In genomic region chr1:88985692-88986091, GRCh38 we compare ENCODE assay signal across 9 cellular contexts. TPM values are rescaled to one million over a fixed set of nuclear protein-coding genes. Genes with fewer than 3 reads are reported as not detected.
DNase-seq lines count a peak whose midpoint lies in the region; ATAC-seq and TF ChIP-seq lines count a peak whose summit lies in the region.
"Had no signal": no experiment of that assay in that cellular context is flagged by ENCODE, and none has a peak within 500 bp of the region (broad histone marks: within the 10 kb centered on the region; RNA-seq: fewer than 3 reads in every experiment).

No MANE protein-coding gene starts in this region.

- peaks cover 94% of the 10 kb centered on the region for H3K36me3 Mint-ChIP-seq in brain
- peaks cover 29% of the 10 kb centered on the region for H3K36me3 Mint-ChIP-seq in mesothelial cell of epicardium

- H3K4me1 Mint-ChIP-seq in brain (peaks cover 78% of the 10 kb centered on the region), mesothelial cell of epicardium (peaks cover 71% of the 10 kb centered on the region)

- no peak overlapping the region for H3K4me3 ChIP-seq in heart left ventricle
- no peak overlapping the region for H3K4me3 ChIP-seq in upper lobe of right lung
- H3K4me3 ChIP-seq: BLaER1 treated with 17β-estradiol and CSF1 and Interleukin-3, amounts not matched to agents 10 nM and 100 nM had no signal

- intact Hi-C loops in heart left ventricle (cut with DNase I): no loop called here
- intact Hi-C loops in Right ventricle myocardium superior (cut with DNase I): no loop called here
- intact Hi-C loops in upper lobe of right lung (cut with DNase I): no loop called here

- DNase-seq in heart left ventricle (no peak), Right ventricle myocardium superior (no peak), mesothelial cell of epicardium (ENCODE audit: low spot score in 2 of 2, unreplicated experiment in 2 of 2) (no peak), upper lobe of right lung (no peak), left lobe of liver (ENCODE audit: low spot score) (no peak), GM19240 (ENCODE audit: insufficient read length, low spot score) (no peak)
- DNase-seq in effector CD8-positive, alpha-beta T cell (lab: John Stamatoyannopoulos, UW): no peak

- no peaks in the 10 kb centered on the region for H3K9me3 ChIP-seq in heart left ventricle
- H3K9me3 ChIP-seq in upper lobe of right lung: no peaks in the 10 kb centered on the region

- H3K4me1 ChIP-seq in heart left ventricle (peaks cover 0 to 73% (median 30%) of the 10 kb centered on the region in 12 donors), upper lobe of right lung (peaks cover 40% of the 10 kb centered on the region)

- H3K4me3 Mint-ChIP-seq in brain (peak overlapping the region in 1 of 5 experiments; percentile 19), mesothelial cell of epicardium (no peak overlapping the region)

- H3K27me3 ChIP-seq in heart left ventricle: no peaks in the 10 kb centered on the region
- H3K27me3 ChIP-seq in upper lobe of right lung: no peaks in the 10 kb centered on the region
- H3K27me3 ChIP-seq: BLaER1 treated with 17β-estradiol and CSF1 and Interleukin-3, amounts not matched to agents 10 nM and 100 nM had no signal

- H3K27ac ChIP-seq in heart left ventricle (peak overlapping the region in 9 of 12 donors; percentile 3 to 61 (median 55)), upper lobe of right lung (peak overlapping the region; percentile 39)

- H3K27ac Mint-ChIP-seq in brain (peak overlapping the region in 4 of 5 experiments; percentile 26 to 93 (median 62)), mesothelial cell of epicardium (peak overlapping the region; percentile 81)

- no peak for TF ChIP-seq POLR2A in heart left ventricle (IDR thresholded peaks at IDR 0.05)

- no peak for ATAC-seq in heart left ventricle
- ATAC-seq in Right ventricle myocardium superior (ENCODE audit: poor library complexity): no peak
- ATAC-seq in upper lobe of right lung: no peak
- ATAC-seq in left lobe of liver: no peak

- H3K27me3 Mint-ChIP-seq in brain (peaks cover 3% of the 10 kb centered on the region), mesothelial cell of epicardium (ENCODE audit: low read depth) (no peaks in the 10 kb centered on the region)

- H3K36me3 ChIP-seq in heart left ventricle: peaks cover 0 to 49% (median 38%) of the 10 kb centered on the region in 9 donors
- H3K36me3 ChIP-seq in upper lobe of right lung: peaks cover 26% of the 10 kb centered on the region

- H3K9me3 Mint-ChIP-seq in brain (peaks cover 5 to 20% (median 7%) of the 10 kb centered on the region in 5 experiments), mesothelial cell of epicardium (no peaks in the 10 kb centered on the region)

- TF ChIP-seq CTCF in heart left ventricle (IDR thresholded peaks at IDR 0.05) (no peak), brain (conservative IDR thresholded peaks at IDR 0.05) (no peak), mesothelial cell of epicardium (IDR thresholded peaks at IDR 0.05; ENCODE audit: unreplicated experiment) (no peak), upper lobe of right lung (IDR thresholded peaks at IDR 0.05) (no peak)

- WGBS in heart left ventricle, 4 donors: 94 to 99% (median 95%) methylated on average over 4 of the region's 4 CpGs

RNA-seq across cellular contexts. Expression of gene KYAT3, which starts 6.7 kb away (rescaled TPM):
- total RNA-seq in heart left ventricle: 10 to 100 TPM in 2 of 9 donors, 1 to 10 TPM in 7; 5.4 to 12.0 (median 6.8) TPM
- 1 to 10 TPM; 3.7 to 6.6 TPM for polyA plus RNA-seq in heart left ventricle
- 9.1 TPM for total RNA-seq in Right ventricle myocardium superior
- polyA plus RNA-seq in brain (ENCODE audit: insufficient read depth, low read depth, low replicate concordance): 39.2 TPM
- total RNA-seq in mesothelial cell of epicardium: 50.6 to 54.2 TPM (median 53.7 TPM) in 3 replicates
- total RNA-seq in upper lobe of right lung: 17.9 TPM
- total RNA-seq in left lobe of liver: 9.0 TPM

RNA-seq across cellular contexts. Expression of gene RBMXL1, which starts 6.7 kb away (rescaled TPM):
- total RNA-seq in heart left ventricle: 10 to 100 TPM; 11.2 to 18.1 (median 12.6) TPM
- 10 to 100 TPM in 1 of 2 donors, 1 to 10 TPM in 1; 2.4 to 12.9 TPM for polyA plus RNA-seq in heart left ventricle
- total RNA-seq in Right ventricle myocardium superior: 9.1 TPM
- 5.7 TPM for polyA plus RNA-seq in brain (ENCODE audit: insufficient read depth, low read depth, low replicate concordance)
- total RNA-seq in mesothelial cell of epicardium: 19.1 to 20.8 TPM (median 20.1 TPM) in 3 replicates
- 16.2 TPM for total RNA-seq in upper lobe of right lung
- 7.6 TPM for total RNA-seq in left lobe of liver

RNA-seq across cellular contexts. Expression of gene GBP3, which starts 37.0 kb away (rescaled TPM):
- total RNA-seq in heart left ventricle: 10 to 100 TPM in 2 of 9 donors, 1 to 10 TPM in 7; 1.2 to 30.1 (median 6.1) TPM
- polyA plus RNA-seq in heart left ventricle: 1 to 10 TPM; 2.4 to 4.0 TPM
- 6.6 TPM for total RNA-seq in Right ventricle myocardium superior
- 0.51 TPM for polyA plus RNA-seq in brain (ENCODE audit: insufficient read depth, low read depth, low replicate concordance)
- total RNA-seq in mesothelial cell of epicardium: 6.4 to 7.2 TPM (median 6.6 TPM) in 3 replicates
- total RNA-seq in upper lobe of right lung: 46.6 TPM
- total RNA-seq in left lobe of liver: 4.3 TPM
